ENCODE assay signal across 32 cellular contexts in genomic region chr20:3137492-3137891, GRCh38. TPM values are rescaled to one million over a fixed set of nuclear protein-coding genes. Genes with fewer than 3 reads are reported as not detected.
DNase-seq lines count a peak whose midpoint lies in the region; FAIRE-seq and TF ChIP-seq lines count a peak whose summit lies in the region.
"Had no signal": no experiment of that assay in that cellular context is flagged by ENCODE, and none has a peak within 500 bp of the region (broad histone marks: within the 10 kb centered on the region; RNA-seq: fewer than 3 reads in every experiment).

No MANE protein-coding gene starts in this region.

- H3K4me3 Mint-ChIP-seq in astrocyte (ENCODE audit: unreplicated experiment) = no peak overlapping the region
- H3K4me3 Mint-ChIP-seq: CD14-positive monocyte; CD4-positive, alpha-beta memory T cell; CD4-positive, CD25-positive, alpha-beta regulatory T cell; CD8-positive, alpha-beta memory T cell had no signal

- FAIRE-seq in GM12892 (lab: Jason Lieb, UNC) (peak; percentile 5), astrocyte (lab: Jason Lieb, UNC) (no peak)
- FAIRE-seq: A204.1, G401.6, GM12891, GM18507 had no signal

- H3K4me3 ChIP-seq in astrocyte (ENCODE audit: insufficient read depth, low read depth, low read length) (no peak overlapping the region), choroid plexus epithelial cell (ENCODE audit: low read depth, low read length) (no peak overlapping the region), prostate gland (no peak overlapping the region)
- H3K4me3 ChIP-seq: BLaER1 had no signal

- no peaks in the 10 kb centered on the region for H3K9me3 Mint-ChIP-seq in astrocyte (ENCODE audit: unreplicated experiment)
- H3K9me3 Mint-ChIP-seq: CD4-positive, alpha-beta memory T cell; CD4-positive, CD25-positive, alpha-beta regulatory T cell; CD8-positive, alpha-beta memory T cell had no signal

- H3K36me3 Mint-ChIP-seq in astrocyte (ENCODE audit: low read depth, unreplicated experiment) = peaks cover 2% of the 10 kb centered on the region

- H3K27me3 ChIP-seq in astrocyte (ENCODE audit: insufficient read depth, low read length) (no peaks in the 10 kb centered on the region), prostate gland (replicated peaks; ENCODE audit: insufficient read depth) (no peaks in the 10 kb centered on the region)
- H3K27me3 ChIP-seq: BE2C, BLaER1 had no signal

- H3K9ac ChIP-seq in astrocyte (ENCODE audit: low read length) = no peak overlapping the region
- H3K9ac ChIP-seq: BLaER1 had no signal

- no peaks in the 10 kb centered on the region for H3K27me3 Mint-ChIP-seq in astrocyte (ENCODE audit: low read depth, unreplicated experiment)
- H3K27me3 Mint-ChIP-seq: CD4-positive, alpha-beta memory T cell; CD4-positive, CD25-positive, alpha-beta regulatory T cell; CD8-positive, alpha-beta memory T cell had no signal

- TF ChIP-seq CTCF in astrocyte (IDR thresholded peaks at IDR 0.05; ENCODE audit: insufficient read depth, low read depth, low read length) (no peak), choroid plexus epithelial cell (conservative IDR thresholded peaks at IDR 0.05; ENCODE audit: low read depth, low read length) (no peak), prostate gland (IDR thresholded peaks at IDR 0.05) (no peak)

- no peaks in the 10 kb centered on the region for H3K36me3 ChIP-seq in astrocyte (ENCODE audit: insufficient read depth, low read length)
- H3K36me3 ChIP-seq in prostate gland = no peaks in the 10 kb centered on the region
- H3K36me3 ChIP-seq: BE2C had no signal

- no peak overlapping the region for H3K27ac Mint-ChIP-seq in astrocyte (ENCODE audit: unreplicated experiment)
- H3K27ac Mint-ChIP-seq: CD14-positive monocyte; CD4-positive, CD25-positive, alpha-beta regulatory T cell had no signal

- no peak overlapping the region for H3K27ac ChIP-seq in astrocyte (ENCODE audit: low read depth, low read length)
- H3K27ac ChIP-seq in prostate gland = no peak overlapping the region
- H3K27ac ChIP-seq: BLaER1 had no signal

- intact Hi-C loops in prostate gland (cut with DNase I) = no loop called here

- no peak overlapping the region for H3K4me2 ChIP-seq in astrocyte (ENCODE audit: low read length)
- H3K4me2 ChIP-seq: BLaER1 had no signal

- no peaks in the 10 kb centered on the region for H3K4me1 ChIP-seq in astrocyte (ENCODE audit: insufficient read depth, low read length)
- H3K4me1 ChIP-seq in prostate gland (replicated peaks) = no peaks in the 10 kb centered on the region
- H3K4me1 ChIP-seq: BE2C, BLaER1 had no signal

- no peaks in the 10 kb centered on the region for H3K9me3 ChIP-seq in astrocyte (ENCODE audit: insufficient read depth, low read depth, low read length)
- no peaks in the 10 kb centered on the region for H3K9me3 ChIP-seq in prostate gland
- H3K9me3 ChIP-seq: BE2C had no signal

- no peak for DNase-seq in GM12892 (ENCODE audit: insufficient read length)
- DNase-seq in NCI-H226 = peak; percentile 63
- peak; percentile 23 for DNase-seq in astrocyte (ENCODE audit: low read depth)
- DNase-seq in choroid plexus epithelial cell (ENCODE audit: low read depth) = peak; percentile 10
- DNase-seq in midbrain (lab: John Stamatoyannopoulos, UW) = no peak
- no peak for DNase-seq in NCI-H69 (lab: John Stamatoyannopoulos, UW)
- no peak for DNase-seq in prostate gland (ENCODE audit: low spot score)
- no peak for DNase-seq in G401 (ENCODE audit: low spot score)
- DNase-seq: 8988T; ACHN; BE2C; C1 segment of cervical spinal cord; CD4-positive, alpha-beta memory T cell; CD4-positive, CD25-positive, alpha-beta regulatory T cell; CD8-positive, alpha-beta memory T cell; COR-L47; DMS 273 treated with DMSO at 0.1 percent for 48 hours; DMS153; DMS53; DMS79; DND-41; EL; GF-D8 had no signal

- in situ Hi-C loops in G401 (cut with HindIII; ENCODE audit: low sequenced_read_pairs) = no loop called here

- peaks cover 29% of the 10 kb centered on the region for H3K79me2 ChIP-seq in astrocyte (ENCODE audit: insufficient read depth, low read length)

- no peak for TF ChIP-seq POLR2A in GM12892 (IDR thresholded peaks at IDR 0.05; ENCODE audit: low read depth, low read length)
- no peak for TF ChIP-seq POLR2A in prostate gland (IDR thresholded peaks at IDR 0.05)

- WGBS in prostate gland = 96% methylated on average over 2 of the region's 2 CpGs

- H2AFZ ChIP-seq in astrocyte (ENCODE audit: low read depth, low read length) = no peak overlapping the region

- H3K4me1 Mint-ChIP-seq in astrocyte (ENCODE audit: low read depth, unreplicated experiment) = no peaks in the 10 kb centered on the region
- H3K4me1 Mint-ChIP-seq: CD14-positive monocyte had no signal

- peaks cover 31% of the 10 kb centered on the region for H4K20me1 ChIP-seq in astrocyte (ENCODE audit: insufficient read depth, low read length)

RNA-seq across cellular contexts. Expression of gene FASTKD5, which starts 22.2 kb away (rescaled TPM):
- 16.0 TPM for polyA plus RNA-seq in GM12892 (2012; ENCODE audit: missing spikeins)
- total RNA-seq in astrocyte (16.7 and 18.5 TPM in 2 replicates), prostate gland (10 to 100 TPM; 14.5 to 22.2 TPM)
- 13.0 and 19.4 TPM in 2 replicates for total RNA-seq in G401 (2014; rRNA removed; shearing (Covaris generic))

RNA-seq across cellular contexts. Expression of gene UBOX5, which starts 22.2 kb away (rescaled TPM):
- polyA plus RNA-seq in GM12892 (2012; ENCODE audit: missing spikeins) = 2.2 TPM
- total RNA-seq in astrocyte (5.9 and 6.6 TPM in 2 replicates), prostate gland (10 to 100 TPM in 1 of 2 donors, 1 to 10 TPM in 1; 7.1 to 12.0 TPM)
- total RNA-seq in G401 (2014; rRNA removed; shearing (Covaris generic)) = 3.8 and 8.8 TPM in 2 replicates

RNA-seq across cellular contexts. Expression of gene LZTS3, which starts 35.9 kb away (rescaled TPM):
- polyA plus RNA-seq in GM12892 (2012; ENCODE audit: missing spikeins) = 0.40 TPM
- total RNA-seq in astrocyte (11.2 and 12.6 TPM in 2 replicates), prostate gland (10 to 100 TPM; 23.7 to 29.1 TPM)
- 10.4 and 15.2 TPM in 2 replicates for total RNA-seq in G401 (2014; rRNA removed; shearing (Covaris generic))

RNA-seq across cellular contexts. Expression of gene AVP, which starts 53.0 kb away (rescaled TPM):
- polyA plus RNA-seq in GM12892 (2012; ENCODE audit: missing spikeins) = not detected
- total RNA-seq in astrocyte (not detected in 2 replicates), prostate gland (1 to 10 TPM in 1 of 2 donors, not detected in 1; 3.1 TPM)
- not detected in 2 replicates for total RNA-seq in G401 (2014; rRNA removed; shearing (Covaris generic))
- total RNA-seq: A673; CD4-positive, alpha-beta memory T cell; CD8-positive, alpha-beta memory T cell; Daoy had no signal
- polyA plus RNA-seq: AG04450; CD14-positive monocyte; CD4-positive, alpha-beta memory T cell; CD4-positive, CD25-positive, alpha-beta regulatory T cell; CD8-positive, alpha-beta memory T cell had no signal

Comparison
In these comparisons a context has a peak if more than half of its experiments do, and no peak if none do; other contexts are left out.
1. DNase-seq: peak in NCI-H226 (single experiment), astrocyte (single experiment) and choroid plexus epithelial cell (single experiment); none in GM12892 (single experiment), midbrain (single experiment), NCI-H69 (single experiment), prostate gland (single experiment) and G401 (single experiment).